In the genomic region with DNA sequence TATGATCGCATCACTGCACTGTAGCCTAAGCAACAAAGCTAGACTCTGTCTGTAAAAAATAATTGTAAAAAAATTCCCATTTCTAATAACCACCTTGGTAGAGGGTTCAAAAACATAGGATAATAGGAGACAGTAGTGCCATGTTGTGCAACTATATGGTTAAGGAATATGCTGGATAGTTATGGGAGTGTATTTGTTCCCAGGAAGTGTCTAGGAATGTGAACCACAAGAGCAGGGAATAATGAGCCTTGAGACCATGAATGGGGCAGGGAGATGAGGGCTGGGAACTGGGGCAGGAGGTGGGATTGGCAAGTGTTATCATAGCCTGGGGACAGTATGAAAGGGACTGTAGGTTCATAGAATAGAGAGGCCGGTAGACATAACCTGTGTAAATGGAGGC, we compare ENCODE assay signal across 21 cellular contexts. TPM values are rescaled to one million over a fixed set of nuclear protein-coding genes. Genes with fewer than 3 reads are reported as not detected.
DNase-seq lines count a peak whose midpoint lies in the region; ATAC-seq and TF ChIP-seq lines count a peak whose summit lies in the region.
"Had no signal": no experiment of that assay in that cellular context is flagged by ENCODE, and none has a peak within 500 bp of the region (broad histone marks: within the 10 kb centered on the region; RNA-seq: fewer than 3 reads in every experiment).

No MANE protein-coding gene starts in this region.

- DNase-seq in AG04449 (ENCODE audit: low read depth, low spot score) (no peak), Panc1 (ENCODE audit: low read depth, low spot score) (no peak), renal cortical epithelial cell (ENCODE audit: low read depth) (peak; percentile 48), HK-2 (ENCODE audit: unreplicated experiment) (no peak), NCI-H82 (lab: John Stamatoyannopoulos, UW) (no peak)
- no peak for DNase-seq in stimulated activated CD4-positive, alpha-beta T cell treated with anti-CD3 and anti-CD28 coated beads, Interleukin-4, amount 100 ng/mL, for 4 hours
- DNase-seq: activated CD4-positive, alpha-beta memory T cell treated with anti-CD3 and anti-CD28 coated beads for 36 hours; activated naive CD8-positive, alpha-beta T cell treated with anti-CD3 and anti-CD28 coated beads, Interleukin-2, amount 10 ng/mL, durations not matched to agents 7 days and 5 days; activated T-cell treated with anti-CD3 and anti-CD28 coated beads, Interleukin-2, amount 50 U/mL, for 48 hours; endodermal cell; immature natural killer cell; midbrain; NCI-H1105; NCI-H2171 treated with DMSO at 0.1 percent for 48 hours; NCI-H774; ovary; spleen; T-cell had no signal

- ATAC-seq in Panc1 (no peak), gastroesophageal sphincter (no peak), HG02885 (IDR thresholded peaks at IDR 0.05; ENCODE audit: poor library complexity, unreplicated experiment) (no peak)
- ATAC-seq: stimulated activated memory B cell treated with anti-CD40 and anti-IgM and Interleukin-4, amounts not matched to agents 10 μg/mL and 1 μg/mL and 100 μg/mL, for 72 hours; T-cell had no signal

- H3K4me1 ChIP-seq in Panc1 (ENCODE audit: control insufficient read depth, insufficient read depth, low read length): peaks cover 16% of the 10 kb centered on the region
- H3K4me1 ChIP-seq in gastroesophageal sphincter: peaks cover 14 to 89% (median 31%) of the 10 kb centered on the region in 3 donors

- peak overlapping the region; percentile 0; the same call in 1 of the 2 replicates for H3K27ac ChIP-seq in Panc1 (ENCODE audit: low read length)
- peak overlapping the region in 3 of 4 donors; percentile 88 to 92 (median 90) for H3K27ac ChIP-seq in gastroesophageal sphincter
- H3K27ac ChIP-seq: ovary had no signal

- in situ Hi-C loops in Panc1 (cut with HindIII; ENCODE audit: low pct_unique_long_range_greater_than_20kb, low sequenced_read_pairs): no loop called here

- TF ChIP-seq CTCF in AG04449 (IDR thresholded peaks at IDR 0.05; ENCODE audit: insufficient read depth, low read length, missing control alignments) (no peak), Panc1 (IDR thresholded peaks at IDR 0.05) (no peak), gastroesophageal sphincter (IDR thresholded peaks at IDR 0.05) (no peak)

- intact Hi-C loops in Panc1 (cut with micrococcal nuclease; ENCODE audit: unreplicated experiment): no loop called here

- WGBS in gastroesophageal sphincter (ENCODE audit: low coverage in 1 of 2), 2 donors: 94 to 100% methylated on average over 2 of the region's 2 CpGs

- H3K27me3 ChIP-seq in Panc1 (ENCODE audit: control insufficient read depth, insufficient read depth, low read length) (no peaks in the 10 kb centered on the region), gastroesophageal sphincter (no peaks in the 10 kb centered on the region)
- H3K27me3 ChIP-seq: ovary, spleen had no signal

- no TSS peak for BruUV-seq in Panc1 (replicated peaks; lab: Mats Ljungman, UMichigan)

- H3K4me3 ChIP-seq in AG04449 (ENCODE audit: low read depth, low read length): peak overlapping the region; percentile 67
- no peak overlapping the region for H3K4me3 ChIP-seq in Panc1 (ENCODE audit: low read depth in 2 of 2, low read length in 2 of 2)
- no peak overlapping the region for H3K4me3 ChIP-seq in gastroesophageal sphincter

- no peak for TF ChIP-seq EP300 in gastroesophageal sphincter (IDR thresholded peaks at IDR 0.05)

- H3K9me3 ChIP-seq in Panc1 (ENCODE audit: control insufficient read depth, insufficient read depth, low read depth, low read length) (no peaks in the 10 kb centered on the region), gastroesophageal sphincter (no peaks in the 10 kb centered on the region)
- H3K9me3 ChIP-seq: ovary, spleen had no signal

- H3K36me3 ChIP-seq in Panc1 (ENCODE audit: control insufficient read depth, insufficient read depth, low read length) (no peaks in the 10 kb centered on the region), gastroesophageal sphincter (no peaks in the 10 kb centered on the region)
- H3K36me3 ChIP-seq: ovary, spleen had no signal

- POLR2A ChIA-PET in AG04449 (lab: Yijun Ruan, JAX) (no interaction called here), Panc1 (lab: Charles Lee) (no interaction called here)

- TF ChIP-seq POLR2A in gastroesophageal sphincter (IDR thresholded peaks at IDR 0.05): no peak

- CTCF ChIA-PET in AG04449 (lab: Yijun Ruan, JAX): interaction anchor here (0.9 to 5.1 kb wide), 6 partner anchors 9 to 22 kb away, joined by 3 to 64 read pairs (median 4); no protein-coding TSS in a partner anchor
- CTCF ChIA-PET in Panc1 (lab: Charles Lee): no interaction called here

RNA-seq across cellular contexts. Expression of a gene that starts 50.4 kb away (rescaled TPM):
- total RNA-seq in Panc1 (2021; ENCODE audit: unreplicated experiment) (49.9 TPM), gastroesophageal sphincter (10 to 100 TPM; 43.8 to 85.4 (median 59.6) TPM), renal cortical epithelial cell (20.8 and 42.4 TPM in 2 replicates)
- polyA plus RNA-seq in Panc1 (2012; ENCODE audit: insufficient read length): 30.4 TPM
